Comparison of ENCODE assay signal across 8 cellular contexts in the genomic region with DNA sequence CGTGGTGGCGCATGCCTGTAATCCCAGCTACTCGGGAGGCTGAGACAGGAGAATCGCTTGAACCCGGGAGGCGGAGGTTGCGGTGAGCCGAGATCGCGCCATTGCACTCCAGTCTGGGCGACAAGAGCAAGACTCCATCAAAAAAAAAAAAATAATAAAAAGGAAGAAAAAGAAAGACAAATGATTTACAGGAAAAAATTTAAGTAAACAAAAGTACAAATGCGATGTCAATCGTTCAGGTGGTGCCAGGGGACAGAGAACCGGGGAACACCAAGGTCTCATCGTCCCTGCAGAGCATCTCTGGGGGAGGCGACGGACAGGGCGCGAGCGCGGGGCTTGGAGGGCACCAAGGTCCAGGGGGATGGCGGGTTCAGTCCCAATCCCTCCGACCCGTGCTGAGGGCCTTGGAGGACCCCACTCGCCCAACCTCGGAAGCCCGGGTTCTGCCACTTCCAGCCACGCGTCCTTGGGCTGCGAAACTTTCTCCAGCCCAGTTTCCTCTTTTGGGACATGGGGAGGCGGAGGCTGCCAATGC. TPM values are rescaled to one million over a fixed set of nuclear protein-coding genes. Genes with fewer than 3 reads are reported as not detected.
DNase-seq lines count a peak whose midpoint lies in the region; ATAC-seq lines count a peak whose summit lies in the region.

No MANE protein-coding gene starts in this region.

- peaks cover 20% of the 10 kb centered on the region for H3K4me1 Mint-ChIP-seq in activated CD4-positive, alpha-beta T cell treated with anti-CD3 and anti-CD28 coated beads, Interleukin-2, amount 10 ng/mL, durations not matched to agents 24 days and 14 days
- H3K4me1 Mint-ChIP-seq in effector memory CD8-positive, alpha-beta T cell (ENCODE audit: low read depth in 2 of 2): peaks cover 19 to 32% of the 10 kb centered on the region in 2 donors
- H3K4me1 Mint-ChIP-seq in natural killer cell treated with Interleukin-12 subunit alpha and Interleukin-12 subunit beta and Interleukin-15 and Interleukin-18, amount 100 ng/mL, for 72 hours (ENCODE audit: low read depth in 2 of 2): peaks cover 30 to 32% of the 10 kb centered on the region in 2 donors

- H3K36me3 Mint-ChIP-seq in activated CD4-positive, alpha-beta T cell treated with anti-CD3 and anti-CD28 coated beads, Interleukin-2, amount 10 ng/mL, durations not matched to agents 24 days and 14 days (ENCODE audit: low read depth): peaks cover 37% of the 10 kb centered on the region
- peaks cover 40% of the 10 kb centered on the region for H3K36me3 Mint-ChIP-seq in effector memory CD8-positive, alpha-beta T cell (ENCODE audit: insufficient read depth)
- H3K36me3 Mint-ChIP-seq in natural killer cell treated with Interleukin-12 subunit alpha and Interleukin-12 subunit beta and Interleukin-15 and Interleukin-18, amount 100 ng/mL, for 72 hours: peaks cover 23% of the 10 kb centered on the region

- H3K4me3 Mint-ChIP-seq in activated CD4-positive, alpha-beta T cell treated with anti-CD3 and anti-CD28 coated beads, Interleukin-2, amount 10 ng/mL, durations not matched to agents 24 days and 14 days: peak overlapping the region; percentile 98
- peak overlapping the region; percentile 93 to 98 for H3K4me3 Mint-ChIP-seq in effector memory CD8-positive, alpha-beta T cell
- peak overlapping the region; percentile 97 for H3K4me3 Mint-ChIP-seq in natural killer cell treated with Interleukin-12 subunit alpha and Interleukin-12 subunit beta and Interleukin-15 and Interleukin-18, amount 100 ng/mL, for 72 hours

- peaks cover 2% of the 10 kb centered on the region for H3K27me3 Mint-ChIP-seq in activated CD4-positive, alpha-beta T cell treated with anti-CD3 and anti-CD28 coated beads, Interleukin-2, amount 10 ng/mL, durations not matched to agents 24 days and 14 days
- H3K27me3 Mint-ChIP-seq in effector memory CD8-positive, alpha-beta T cell: no peaks in the 10 kb centered on the region
- no peaks in the 10 kb centered on the region for H3K27me3 Mint-ChIP-seq in natural killer cell treated with Interleukin-12 subunit alpha and Interleukin-12 subunit beta and Interleukin-15 and Interleukin-18, amount 100 ng/mL, for 72 hours

- no peaks in the 10 kb centered on the region for H3K9me3 Mint-ChIP-seq in activated CD4-positive, alpha-beta T cell treated with anti-CD3 and anti-CD28 coated beads, Interleukin-2, amount 10 ng/mL, durations not matched to agents 24 days and 14 days
- no peaks in the 10 kb centered on the region for H3K9me3 Mint-ChIP-seq in effector memory CD8-positive, alpha-beta T cell
- no peaks in the 10 kb centered on the region for H3K9me3 Mint-ChIP-seq in natural killer cell treated with Interleukin-12 subunit alpha and Interleukin-12 subunit beta and Interleukin-15 and Interleukin-18, amount 100 ng/mL, for 72 hours

- no peak for DNase-seq in activated CD4-positive, alpha-beta T cell treated with anti-CD3 and anti-CD28 coated beads, Interleukin-2, amount 10 ng/mL, durations not matched to agents 24 days and 14 days
- no peak for DNase-seq in activated CD4-positive, alpha-beta T cell treated with anti-CD3 and anti-CD28 coated beads, Interleukin-2, amount 50 U/mL, for 1 hour
- DNase-seq in NCI-H345 treated with DMSO at 0.1 percent for 48 hours (lab: John Stamatoyannopoulos, UW; ENCODE audit: unreplicated experiment): peak; percentile 14
- DNase-seq in effector memory CD8-positive, alpha-beta T cell: no peak
- no peak for DNase-seq in natural killer cell treated with Interleukin-12 subunit alpha and Interleukin-12 subunit beta and Interleukin-15 and Interleukin-18, amount 100 ng/mL, for 72 hours (ENCODE audit: low spot score)
- no peak for DNase-seq in G401 (ENCODE audit: low spot score)
- DNase-seq in effector CD8-positive, alpha-beta T cell (lab: John Stamatoyannopoulos, UW): no peak

- in situ Hi-C loops in G401 (cut with HindIII; ENCODE audit: low sequenced_read_pairs): no loop called here

- ATAC-seq in effector memory CD8-positive, alpha-beta T cell (replicated peaks): no peak
- peak in 1 of 2 donors; percentile 2 for ATAC-seq in natural killer cell treated with Interleukin-12 subunit alpha and Interleukin-12 subunit beta and Interleukin-15 and Interleukin-18, amount 100 ng/mL, for 72 hours
- ATAC-seq in GM18870 (IDR thresholded peaks at IDR 0.05; ENCODE audit: unreplicated experiment): no peak

- intact Hi-C loops in activated CD4-positive, alpha-beta T cell treated with anti-CD3 and anti-CD28 coated beads, Interleukin-2, amount 10 ng/mL, durations not matched to agents 24 days and 14 days (cut with micrococcal nuclease): loop anchor here (1.0 to 2.0 kb wide), 3 partner anchors 29 to 72 kb away; a partner anchor contains a TSS

- H3K27ac Mint-ChIP-seq in activated CD4-positive, alpha-beta T cell treated with anti-CD3 and anti-CD28 coated beads, Interleukin-2, amount 10 ng/mL, durations not matched to agents 24 days and 14 days: peak overlapping the region; percentile 99
- H3K27ac Mint-ChIP-seq in effector memory CD8-positive, alpha-beta T cell: peak overlapping the region; percentile 96 to 99
- H3K27ac Mint-ChIP-seq in natural killer cell treated with Interleukin-12 subunit alpha and Interleukin-12 subunit beta and Interleukin-15 and Interleukin-18, amount 100 ng/mL, for 72 hours: peak overlapping the region; percentile 96 to 99

RNA-seq across cellular contexts. Expression of a gene that starts 0.6 kb away (rescaled TPM):
- 492 and 507 TPM in 2 replicates for total RNA-seq in activated CD4-positive, alpha-beta T cell treated with anti-CD3 and anti-CD28 coated beads, Interleukin-2, amount 10 ng/mL, durations not matched to agents 24 days and 14 days
- 100 to 1,000 TPM; 314 to 481 TPM for total RNA-seq in natural killer cell treated with Interleukin-12 subunit alpha and Interleukin-12 subunit beta and Interleukin-15 and Interleukin-18, amount 100 ng/mL, for 72 hours
- total RNA-seq in G401 (2014; rRNA removed; shearing (Covaris generic)): 160 and 197 TPM in 2 replicates

RNA-seq across cellular contexts. Expression of a gene that starts 16.6 kb away (rescaled TPM):
- total RNA-seq in activated CD4-positive, alpha-beta T cell treated with anti-CD3 and anti-CD28 coated beads, Interleukin-2, amount 10 ng/mL, durations not matched to agents 24 days and 14 days: 0.07 TPM in 1 of 2 replicates, not detected in the other
- not detected for total RNA-seq in natural killer cell treated with Interleukin-12 subunit alpha and Interleukin-12 subunit beta and Interleukin-15 and Interleukin-18, amount 100 ng/mL, for 72 hours
- 0.03 TPM in 1 of 2 replicates, not detected in the other for total RNA-seq in G401 (2014; rRNA removed; shearing (Covaris generic))

RNA-seq across cellular contexts. Expression of a gene that starts 28.9 kb away (rescaled TPM):
- 77.8 and 85.9 TPM in 2 replicates for total RNA-seq in activated CD4-positive, alpha-beta T cell treated with anti-CD3 and anti-CD28 coated beads, Interleukin-2, amount 10 ng/mL, durations not matched to agents 24 days and 14 days
- 100 to 1,000 TPM; 133 to 191 TPM for total RNA-seq in natural killer cell treated with Interleukin-12 subunit alpha and Interleukin-12 subunit beta and Interleukin-15 and Interleukin-18, amount 100 ng/mL, for 72 hours
- total RNA-seq in G401 (2014; rRNA removed; shearing (Covaris generic)): 26.6 and 32.6 TPM in 2 replicates

RNA-seq across cellular contexts. Expression of a gene that starts 50.1 kb away (rescaled TPM):
- 267 and 273 TPM in 2 replicates for total RNA-seq in activated CD4-positive, alpha-beta T cell treated with anti-CD3 and anti-CD28 coated beads, Interleukin-2, amount 10 ng/mL, durations not matched to agents 24 days and 14 days
- total RNA-seq in natural killer cell treated with Interleukin-12 subunit alpha and Interleukin-12 subunit beta and Interleukin-15 and Interleukin-18, amount 100 ng/mL, for 72 hours: 100 to 1,000 TPM; 139 to 196 TPM
- 280 and 288 TPM in 2 replicates for total RNA-seq in G401 (2014; rRNA removed; shearing (Covaris generic))
